In the genomic region with DNA sequence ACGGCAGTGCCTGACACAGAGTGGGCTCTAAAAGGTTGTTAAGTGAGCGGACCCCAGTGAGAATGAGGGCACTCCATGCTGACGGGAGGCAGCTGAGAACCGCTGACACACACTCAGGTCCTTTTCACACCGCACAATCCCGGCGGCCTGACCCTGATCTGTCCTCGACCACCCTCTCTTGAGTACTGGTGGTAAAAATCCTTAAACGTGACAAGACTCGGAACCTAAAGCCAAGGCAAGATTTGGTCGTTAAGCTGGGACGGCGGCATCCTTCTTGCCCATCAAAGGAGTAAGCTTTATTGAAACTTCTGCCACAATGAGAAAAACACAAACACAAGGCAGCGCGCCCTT, we compare ENCODE assay signal across 8 cellular contexts. TPM values are rescaled to one million over a fixed set of nuclear protein-coding genes. Genes with fewer than 3 reads are reported as not detected.
A peak's percentile ranks its signal among the peaks of the same experiment; 100 is the strongest.
DNase-seq lines count a peak whose midpoint lies in the region; ATAC-seq, FAIRE-seq and TF ChIP-seq lines count a peak whose summit lies in the region.

No MANE protein-coding gene starts in this region.

- H3K36me3 Mint-ChIP-seq in activated T-helper 2 cell treated with anti-CD3 and anti-CD28 coated beads, Interferon-gamma antibody, Interleukin-2, Interleukin-4, amounts not matched to agents 10 μg/mL and 5 μg/mL and 100 μg/mL, durations not matched to agents 14 hours and 24 hours and 36 hours (ENCODE audit: low read depth): peaks cover 44% of the 10 kb centered on the region

- H3K27ac ChIP-seq in left ventricle myocardium inferior (replicated peaks): peak overlapping the region; percentile 90
- H3K27ac ChIP-seq in rectal smooth muscle tissue (ENCODE audit: low read depth, low read length): peak overlapping the region; percentile 61

- peak; percentile 28 for FAIRE-seq in HTR-8/SVneo (lab: Jason Lieb, UNC)

- H3K4me3 Mint-ChIP-seq in activated T-helper 2 cell treated with anti-CD3 and anti-CD28 coated beads, Interferon-gamma antibody, Interleukin-2, Interleukin-4, amounts not matched to agents 10 μg/mL and 5 μg/mL and 100 μg/mL, durations not matched to agents 14 hours and 24 hours and 36 hours (ENCODE audit: low read depth): peak overlapping the region; percentile 93

- peak overlapping the region; percentile 75 for H3K9ac ChIP-seq in rectal smooth muscle tissue (ENCODE audit: low read length)

- H3K4me3 ChIP-seq in left ventricle myocardium inferior (peak overlapping the region; percentile 99), rectal smooth muscle tissue (ENCODE audit: low read length) (peak overlapping the region; percentile 83)

- H3K36me3 ChIP-seq in left ventricle myocardium inferior (peaks cover 36% of the 10 kb centered on the region), rectal smooth muscle tissue (ENCODE audit: control insufficient read depth, insufficient read depth, low read length) (peaks cover 10% of the 10 kb centered on the region)

- H3K27me3 ChIP-seq in left ventricle myocardium inferior (ENCODE audit: low read depth) (no peaks in the 10 kb centered on the region), rectal smooth muscle tissue (ENCODE audit: control insufficient read depth, insufficient read depth, low read length) (no peaks in the 10 kb centered on the region)

- peak; percentile 9 for ATAC-seq in GM19455 (IDR thresholded peaks at IDR 0.05; ENCODE audit: unreplicated experiment)

- no peaks in the 10 kb centered on the region for H3K9me3 Mint-ChIP-seq in activated T-helper 2 cell treated with anti-CD3 and anti-CD28 coated beads, Interferon-gamma antibody, Interleukin-2, Interleukin-4, amounts not matched to agents 10 μg/mL and 5 μg/mL and 100 μg/mL, durations not matched to agents 14 hours and 24 hours and 36 hours

- peaks cover 52% of the 10 kb centered on the region for H3K4me1 ChIP-seq in left ventricle myocardium inferior
- H3K4me1 ChIP-seq in rectal smooth muscle tissue (ENCODE audit: control insufficient read depth, insufficient read depth, low read length): peaks cover 5% of the 10 kb centered on the region

- no peaks in the 10 kb centered on the region for H3K9me3 ChIP-seq in left ventricle myocardium inferior (replicated peaks)

- peak; percentile 48 for DNase-seq in COLO668 (lab: John Stamatoyannopoulos, UW; ENCODE audit: unreplicated experiment)
- DNase-seq in HTR-8/SVneo (ENCODE audit: insufficient read length, low spot score): no peak
- no peak for DNase-seq in activated T-helper 2 cell treated with anti-CD3 and anti-CD28 coated beads, Interferon-gamma antibody, Interleukin-2, Interleukin-4, amounts not matched to agents 10 μg/mL and 5 μg/mL and 100 μg/mL, durations not matched to agents 14 hours and 24 hours and 36 hours (ENCODE audit: low spot score)
- no peak for DNase-seq in left ventricle myocardium inferior
- DNase-seq in MV-4-11 (lab: John Stamatoyannopoulos, UW): no peak
- DNase-seq in SHP77 treated with DMSO at 0.1 percent for 48 hours (lab: John Stamatoyannopoulos, UW): no peak

- intact Hi-C loops in activated T-helper 2 cell treated with anti-CD3 and anti-CD28 coated beads, Interferon-gamma antibody, Interleukin-2, Interleukin-4, amounts not matched to agents 10 μg/mL and 5 μg/mL and 100 μg/mL, durations not matched to agents 14 hours and 24 hours and 36 hours (cut with micrococcal nuclease): loop anchor here (2.0 kb wide), 1 partner anchor 20 kb away; no protein-coding TSS in a partner anchor
- intact Hi-C loops in left ventricle myocardium inferior (cut with micrococcal nuclease): no loop called here

- peaks cover 41% of the 10 kb centered on the region for H3K4me1 Mint-ChIP-seq in activated T-helper 2 cell treated with anti-CD3 and anti-CD28 coated beads, Interferon-gamma antibody, Interleukin-2, Interleukin-4, amounts not matched to agents 10 μg/mL and 5 μg/mL and 100 μg/mL, durations not matched to agents 14 hours and 24 hours and 36 hours (ENCODE audit: low read depth)

- H3K27ac Mint-ChIP-seq in activated T-helper 2 cell treated with anti-CD3 and anti-CD28 coated beads, Interferon-gamma antibody, Interleukin-2, Interleukin-4, amounts not matched to agents 10 μg/mL and 5 μg/mL and 100 μg/mL, durations not matched to agents 14 hours and 24 hours and 36 hours: peak overlapping the region; percentile 87

- no peak for TF ChIP-seq CTCF in left ventricle myocardium inferior (IDR thresholded peaks at IDR 0.05; ENCODE audit: borderline replicate concordance)

- no peaks in the 10 kb centered on the region for H3K27me3 Mint-ChIP-seq in activated T-helper 2 cell treated with anti-CD3 and anti-CD28 coated beads, Interferon-gamma antibody, Interleukin-2, Interleukin-4, amounts not matched to agents 10 μg/mL and 5 μg/mL and 100 μg/mL, durations not matched to agents 14 hours and 24 hours and 36 hours (ENCODE audit: low read depth)

RNA-seq across cellular contexts. Expression of a gene that starts 0.6 kb away (rescaled TPM):
- 62.4 and 71.0 TPM in 2 replicates for total RNA-seq in activated T-helper 2 cell treated with anti-CD3 and anti-CD28 coated beads, Interferon-gamma antibody, Interleukin-2, Interleukin-4, amounts not matched to agents 10 μg/mL and 5 μg/mL and 100 μg/mL, durations not matched to agents 14 hours and 24 hours and 36 hours
- 26.3 TPM for total RNA-seq in left ventricle myocardium inferior
